In genomic region chr7:134062460-134062859, GRCh38 we compare ENCODE assay signal across 22 cellular contexts.
DNase-seq lines count a peak whose midpoint lies in the region; ATAC-seq, FAIRE-seq and TF ChIP-seq lines count a peak whose summit lies in the region.
"Had no signal": no experiment of that assay in that cellular context is flagged by ENCODE, and none has a peak within 500 bp of the region (broad histone marks: within the 10 kb centered on the region; RNA-seq: fewer than 3 reads in every experiment).

No MANE protein-coding gene starts in this region.

- no peaks in the 10 kb centered on the region for H3K4me1 Mint-ChIP-seq in activated naive CD8-positive, alpha-beta T cell treated with anti-CD3 and anti-CD28 coated beads for 36 hours
- H3K4me1 Mint-ChIP-seq: B cell had no signal

- TF ChIP-seq CTCF in left ventricle myocardium inferior (IDR thresholded peaks at IDR 0.05; ENCODE audit: borderline replicate concordance) = no peak
- no peak for TF ChIP-seq CTCF in bronchial epithelial cell (IDR thresholded peaks at IDR 0.05; ENCODE audit: insufficient read depth, low read length, severe bottlenecking)
- no peak for TF ChIP-seq CTCF in testis (IDR thresholded peaks at IDR 0.05)

- H3K36me3 Mint-ChIP-seq in activated naive CD8-positive, alpha-beta T cell treated with anti-CD3 and anti-CD28 coated beads for 36 hours = peaks cover 24% of the 10 kb centered on the region

- no peak overlapping the region for H3K4me3 Mint-ChIP-seq in activated naive CD8-positive, alpha-beta T cell treated with anti-CD3 and anti-CD28 coated beads for 36 hours
- H3K4me3 Mint-ChIP-seq: B cell; CD8-positive, alpha-beta T cell; HFFc6 had no signal

- H3K36me3 ChIP-seq in left ventricle myocardium inferior (peaks cover 5% of the 10 kb centered on the region), bronchial epithelial cell (ENCODE audit: control insufficient read depth, insufficient read depth, low read length) (no peaks in the 10 kb centered on the region), testis (ENCODE audit: low read depth, missing control alignments) (no peaks in the 10 kb centered on the region)

- ATAC-seq in Right ventricle myocardium superior (ENCODE audit: poor library complexity) (peak; percentile 96), right cardiac atrium (peak; percentile 92)
- ATAC-seq: CD8-positive, alpha-beta T cell; GM12878; HCT116; HepG2 had no signal

- H3K27me3 ChIP-seq in left ventricle myocardium inferior (ENCODE audit: low read depth) (no peaks in the 10 kb centered on the region), bronchial epithelial cell (ENCODE audit: control insufficient read depth, insufficient read depth, low read length) (no peaks in the 10 kb centered on the region), right cardiac atrium (ENCODE audit: control insufficient read depth, insufficient read depth) (no peaks in the 10 kb centered on the region), testis (no peaks in the 10 kb centered on the region)
- H3K27me3 ChIP-seq: BLaER1 treated with 17β-estradiol and CSF1 and Interleukin-3, amounts not matched to agents 10 nM and 100 nM had no signal

- no peak overlapping the region for H3K27ac Mint-ChIP-seq in activated naive CD8-positive, alpha-beta T cell treated with anti-CD3 and anti-CD28 coated beads for 36 hours
- H3K27ac Mint-ChIP-seq: B cell; CD8-positive, alpha-beta T cell; HFFc6 had no signal

- no peaks in the 10 kb centered on the region for H3K9me3 Mint-ChIP-seq in activated naive CD8-positive, alpha-beta T cell treated with anti-CD3 and anti-CD28 coated beads for 36 hours
- H3K9me3 Mint-ChIP-seq: HFFc6 had no signal

- H3K4me3 ChIP-seq in left ventricle myocardium inferior (no peak overlapping the region), bronchial epithelial cell (ENCODE audit: low read depth, low read length) (no peak overlapping the region), right cardiac atrium (ENCODE audit: low read length) (no peak overlapping the region), testis (no peak overlapping the region)
- H3K4me3 ChIP-seq: BLaER1 treated with 17β-estradiol and CSF1 and Interleukin-3, amounts not matched to agents 10 nM and 100 nM; GM12878 had no signal

- H3K9me3 ChIP-seq in left ventricle myocardium inferior (replicated peaks) (no peaks in the 10 kb centered on the region), right cardiac atrium (ENCODE audit: control insufficient read depth, low read length) (no peaks in the 10 kb centered on the region), testis (no peaks in the 10 kb centered on the region)

- H3K27ac ChIP-seq in left ventricle myocardium inferior (replicated peaks) = no peak overlapping the region
- no peak overlapping the region for H3K27ac ChIP-seq in right cardiac atrium (ENCODE audit: low read length)
- H3K27ac ChIP-seq in testis = no peak overlapping the region
- H3K27ac ChIP-seq: BLaER1 treated with 17β-estradiol and CSF1 and Interleukin-3, amounts not matched to agents 10 nM and 100 nM had no signal

- TF ChIP-seq POLR2A in testis (IDR thresholded peaks at IDR 0.05) = no peak

- 47% methylated on average over 4 of the region's 4 CpGs for WGBS in right cardiac atrium
- WGBS in testis, 2 donors = 54 to 84% methylated on average over 4 of the region's 4 CpGs

- no peaks in the 10 kb centered on the region for H3K27me3 Mint-ChIP-seq in activated naive CD8-positive, alpha-beta T cell treated with anti-CD3 and anti-CD28 coated beads for 36 hours
- H3K27me3 Mint-ChIP-seq: B cell had no signal

- intact Hi-C loops in Right ventricle myocardium superior (cut with DNase I) (no loop called here), left ventricle myocardium inferior (cut with micrococcal nuclease) (no loop called here), right cardiac atrium (cut with DNase I) (no loop called here), testis (cut with DNase I; ENCODE audit: low total_unique reads) (no loop called here)

- FAIRE-seq in bronchial epithelial cell (lab: Jason Lieb, UNC) = peak; percentile 76
- FAIRE-seq: GM12878, HepG2 had no signal

- H3K4me1 ChIP-seq in left ventricle myocardium inferior (peaks cover 22% of the 10 kb centered on the region), right cardiac atrium (ENCODE audit: control insufficient read depth, insufficient read depth, low read length) (peaks cover 1% of the 10 kb centered on the region), testis (no peaks in the 10 kb centered on the region)

- no peak for DNase-seq in Right ventricle myocardium superior
- no peak for DNase-seq in left ventricle myocardium inferior
- no peak for DNase-seq in bronchial epithelial cell (ENCODE audit: low read depth)
- DNase-seq in right cardiac atrium = no peak
- DNase-seq in testis = peak; percentile 23
- no peak for DNase-seq in activated naive CD8-positive, alpha-beta T cell treated with anti-CD3 and anti-CD28 coated beads for 36 hours
- no peak for DNase-seq in DMS153 treated with DMSO at 0.1 percent for 48 hours (lab: John Stamatoyannopoulos, UW; ENCODE audit: unreplicated experiment)
- DNase-seq in activated CD8-positive, alpha-beta memory T cell treated with anti-CD3 and anti-CD28 coated beads for 24 hours = no peak
- DNase-seq: 8988T; Calu3; CD8-positive, alpha-beta T cell; DMS53; DND-41; EL; GOT3; H7; HFFc6 had no signal
